Comparison of ENCODE assay signal across 1 cellular context in genomic region chr5:142056831-142057696, GRCh38.
TF ChIP-seq lines count a peak whose summit lies in the region.

No MANE protein-coding gene starts in this region.

TF ChIP-seq in GM23338, 12 proteins besides CTCF, POLR2A, EP300 and RAD21:
- TF ChIP-seq REST (IDR thresholded peaks at IDR 0.05; ENCODE audit: unreplicated experiment), result no peak
- TF ChIP-seq STAT1 (IDR thresholded peaks at IDR 0.05; ENCODE audit: unreplicated experiment), result no peak
